9 cellular contexts compared by ENCODE assay signal in genomic region chr5:173451031-173451430, GRCh38.
DNase-seq lines count a peak whose midpoint lies in the region; ATAC-seq and TF ChIP-seq lines count a peak whose summit lies in the region.
"Had no signal": no experiment of that assay in that cellular context is flagged by ENCODE, and none has a peak within 500 bp of the region (broad histone marks: within the 10 kb centered on the region; RNA-seq: fewer than 3 reads in every experiment).

No MANE protein-coding gene starts in this region.

- no peak for DNase-seq in Calu3
- DNase-seq in SK-N-DZ (ENCODE audit: low spot score), result peak; percentile 19
- peak; percentile 71 for DNase-seq in iPS-NIHi11 (ENCODE audit: low spot score)
- no peak for DNase-seq in NCI-H1105 (lab: John Stamatoyannopoulos, UW)
- DNase-seq in NCI-H1092 (lab: John Stamatoyannopoulos, UW), result no peak

- H3K9me3 Mint-ChIP-seq in Calu3 (ENCODE audit: low read depth, unreplicated experiment), result no peaks in the 10 kb centered on the region
- H3K9me3 Mint-ChIP-seq: stimulated activated naive CD8-positive, alpha-beta T cell treated with anti-CD3 and anti-CD28 coated beads, Interleukin-15, amount 100 ng/mL, for 72 hours had no signal

- H3K4me3 Mint-ChIP-seq in Calu3 (ENCODE audit: low read depth, unreplicated experiment), result no peak overlapping the region
- H3K4me3 Mint-ChIP-seq: stimulated activated naive CD8-positive, alpha-beta T cell treated with anti-CD3 and anti-CD28 coated beads, Interleukin-15, amount 100 ng/mL, for 72 hours had no signal

- ATAC-seq in GM21528 (IDR thresholded peaks at IDR 0.05; ENCODE audit: low FRiP score, unreplicated experiment), result peak; percentile 68
- no peak for ATAC-seq in HG03025 (IDR thresholded peaks at IDR 0.05; ENCODE audit: low FRiP score, unreplicated experiment)
- no peak for ATAC-seq in GM18868 (IDR thresholded peaks at IDR 0.05; ENCODE audit: unreplicated experiment)
- ATAC-seq: stimulated activated naive CD8-positive, alpha-beta T cell treated with anti-CD3 and anti-CD28 coated beads, Interleukin-15, amount 100 ng/mL, for 72 hours had no signal

- peaks cover 16% of the 10 kb centered on the region for H3K36me3 Mint-ChIP-seq in Calu3 (ENCODE audit: insufficient read depth, unreplicated experiment)

- no peaks in the 10 kb centered on the region for H3K27me3 Mint-ChIP-seq in Calu3 (ENCODE audit: unreplicated experiment)

- TF ChIP-seq CTCF in Calu3 (IDR thresholded peaks at IDR 0.05; ENCODE audit: unreplicated experiment), result peak; percentile 53

- intact Hi-C loops in Calu3 (cut with micrococcal nuclease; ENCODE audit: unreplicated experiment), result loop anchor here (5.0 kb wide), 1 partner anchor 121 kb away; no protein-coding TSS in a partner anchor

- no TSS peak for BruUV-seq in Calu3 (replicated peaks; lab: Mats Ljungman, UMichigan)

- H3K4me1 Mint-ChIP-seq in Calu3 (ENCODE audit: low read depth, unreplicated experiment), result peaks cover 48% of the 10 kb centered on the region
- H3K4me1 Mint-ChIP-seq: stimulated activated naive CD8-positive, alpha-beta T cell treated with anti-CD3 and anti-CD28 coated beads, Interleukin-15, amount 100 ng/mL, for 72 hours had no signal

- H3K27ac Mint-ChIP-seq in Calu3 (ENCODE audit: unreplicated experiment), result peak overlapping the region; percentile 86
- H3K27ac Mint-ChIP-seq: stimulated activated naive CD8-positive, alpha-beta T cell treated with anti-CD3 and anti-CD28 coated beads, Interleukin-15, amount 100 ng/mL, for 72 hours had no signal

- CTCF ChIA-PET in Calu3 (lab: Charles Lee), result interaction anchor here (1.7 kb wide), 1 partner anchor 11 kb away, joined by 4 read pairs; no protein-coding TSS in a partner anchor

Comparison
In these comparisons a context has a peak if more than half of its experiments do, and no peak if none do; other contexts are left out.
1. DNase-seq: peak in SK-N-DZ (single experiment) and iPS-NIHi11 (single experiment); none in Calu3 (single experiment), NCI-H1105 (single experiment) and NCI-H1092 (single experiment).